In genomic region chr6:24357336-24358218, GRCh38 we compare ENCODE assay signal across 9 cellular contexts. TPM values are rescaled to one million over a fixed set of nuclear protein-coding genes. Genes with fewer than 3 reads are reported as not detected.
DNase-seq lines count a peak whose midpoint lies in the region; ATAC-seq lines count a peak whose summit lies in the region.
"Had no signal": no experiment of that assay in that cellular context is flagged by ENCODE, and none has a peak within 500 bp of the region (broad histone marks: within the 10 kb centered on the region; RNA-seq: fewer than 3 reads in every experiment).

Gene DCDC2 (minus strand): TSS chr6:24358059. CDS start chr6:24357750, 309 bp downstream.

- H3K9me3 Mint-ChIP-seq in memory B cell, result no peaks in the 10 kb centered on the region

- DNase-seq in H7 (peak; percentile 22), cortex of kidney (lab: John Stamatoyannopoulos, UW) (peak; percentile 22), memory B cell (ENCODE audit: low spot score in 2 of 2) (peak; percentile 9 to 27), middle frontal gyrus (ENCODE audit: extremely low spot score, low spot score) (no peak), pons (ENCODE audit: low spot score) (no peak)
- peak; percentile 41 for DNase-seq in activated CD4-positive, CD25-positive, alpha-beta regulatory T cell treated with anti-CD3 and anti-CD28 coated beads, Interleukin-2, amount 50 U/mL, for 72 hours
- DNase-seq in stimulated activated naive CD4-positive, alpha-beta T cell treated with Interleukin-2 at 50 U/mL for 16 hours (lab: John Stamatoyannopoulos, UW), result peak; percentile 21

- H3K4me3 ChIP-seq in H7 (ENCODE audit: insufficient read depth, low read depth, low read length), result no peak within 1 kb of the TSS

- peaks cover 4% of the 10 kb centered on the region for H3K27me3 Mint-ChIP-seq in memory B cell

- H3K36me3 ChIP-seq in H7 (replicated peaks; ENCODE audit: control insufficient read depth, insufficient read depth, low read length), result no peaks in the 10 kb centered on the region

- no peaks in the 10 kb centered on the region for H3K36me3 Mint-ChIP-seq in memory B cell

- peak within 1 kb of the TSS; percentile 70 for H3K4me3 Mint-ChIP-seq in memory B cell

- no peaks in the 10 kb centered on the region for H3K27me3 ChIP-seq in H7 (ENCODE audit: control insufficient read depth, insufficient read depth, low read length)

- H3K27ac Mint-ChIP-seq in memory B cell, result no peak within 1 kb of the TSS

- ATAC-seq in memory B cell (ENCODE audit: low read depth), result no peak
- no peak for ATAC-seq in HG03342 (IDR thresholded peaks at IDR 0.05; ENCODE audit: unreplicated experiment)

- peaks cover 17% of the 10 kb centered on the region for H3K4me1 Mint-ChIP-seq in memory B cell

RNA-seq across cellular contexts. Expression of gene DCDC2, which starts in this region (rescaled TPM):
- total RNA-seq in H7 (2014; rRNA removed; shearing (Covaris generic)), result 0.18 TPM in 1 of 2 replicates, not detected in the other
- total RNA-seq: lung microvascular endothelial cell had no signal

Comparison
In these comparisons a context has a peak if more than half of its experiments do, and no peak if none do; other contexts are left out.
1. Peak in DNase-seq in H7; RNA of the gene not detected or under 1 TPM.
2. DNase-seq: peak in activated CD4-positive, CD25-positive, alpha-beta regulatory T cell treated with anti-CD3 and anti-CD28 coated beads, Interleukin-2, amount 50 U/mL, for 72 hours (single experiment), cortex of kidney (single experiment), memory B cell (2 of 2) and stimulated activated naive CD4-positive, alpha-beta T cell treated with Interleukin-2 at 50 U/mL for 16 hours (single experiment); none in middle frontal gyrus (single experiment) and pons (single experiment).